In genomic region chr17:62178579-62178978, GRCh38 we compare ENCODE assay signal across 14 cellular contexts.
DNase-seq lines count a peak whose midpoint lies in the region; ATAC-seq, FAIRE-seq and TF ChIP-seq lines count a peak whose summit lies in the region.
"Had no signal": no experiment of that assay in that cellular context is flagged by ENCODE, and none has a peak within 500 bp of the region (broad histone marks: within the 10 kb centered on the region; RNA-seq: fewer than 3 reads in every experiment).

No MANE protein-coding gene starts in this region.

- FAIRE-seq in GM12891 (lab: Jason Lieb, UNC) = no peak
- FAIRE-seq: islet of Langerhans had no signal

- no peak for ATAC-seq in GM19463 (IDR thresholded peaks at IDR 0.05; ENCODE audit: unreplicated experiment)
- ATAC-seq: gastroesophageal sphincter had no signal

- TF ChIP-seq POLR2A in GM12891 (IDR thresholded peaks at IDR 0.05; ENCODE audit: low read depth, low read length) = no peak

- no peak overlapping the region for H3K27ac ChIP-seq in brain microvascular endothelial cell
- H3K27ac ChIP-seq: ascending aorta, gastroesophageal sphincter had no signal

- DNase-seq in DMS53 (lab: John Stamatoyannopoulos, UW) (peak; percentile 48), NCI-H226 (peak; percentile 79), brain microvascular endothelial cell (peak; percentile 3), islet precursor cell (peak; percentile 77), HuH-7.5 (ENCODE audit: low spot score) (no peak), GM12891 (ENCODE audit: insufficient read length, low spot score) (no peak), NCI-H526 (lab: John Stamatoyannopoulos, UW) (no peak)
- DNase-seq: NCI-H82, SHP77, T-helper 9 cell had no signal

- no peaks in the 10 kb centered on the region for H3K36me3 ChIP-seq in brain microvascular endothelial cell (replicated peaks)
- H3K36me3 ChIP-seq: ascending aorta, gastroesophageal sphincter had no signal

- in situ Hi-C loops in brain microvascular endothelial cell (cut with HindIII; ENCODE audit: low pct_ligation_motif_present, low sequenced_read_pairs) = no loop called here

- H3K4me3 ChIP-seq in brain microvascular endothelial cell (ENCODE audit: low read depth, low read length) = no peak overlapping the region
- H3K4me3 ChIP-seq: ascending aorta, gastroesophageal sphincter had no signal

- no peak for TF ChIP-seq CTCF in brain microvascular endothelial cell (IDR thresholded peaks at IDR 0.05; ENCODE audit: low read depth, low read length, missing control alignments)

- H3K27me3 ChIP-seq in brain microvascular endothelial cell (replicated peaks) = no peaks in the 10 kb centered on the region
- H3K27me3 ChIP-seq: ascending aorta, gastroesophageal sphincter had no signal

TF ChIP-seq in GM12891, 5 proteins besides CTCF, POLR2A, EP300 and RAD21:
- TF ChIP-seq SPI1 (IDR thresholded peaks at IDR 0.05; ENCODE audit: low read depth, low read length) (no peak), POLR2AphosphoS5 (IDR thresholded peaks at IDR 0.05; ENCODE audit: low read depth, low read length) (no peak), TAF1 (IDR thresholded peaks at IDR 0.05; ENCODE audit: low read depth, low read length) (no peak), PAX5 (IDR thresholded peaks at IDR 0.05; ENCODE audit: insufficient read depth, low read length, severe bottlenecking) (no peak), POU2F2 (IDR thresholded peaks at IDR 0.05; ENCODE audit: low read depth, low read length) (no peak)

Comparison
In these comparisons a context has a peak if more than half of its experiments do, and no peak if none do; other contexts are left out.
1. DNase-seq: peak in DMS53 (single experiment), NCI-H226 (single experiment), brain microvascular endothelial cell (single experiment) and islet precursor cell (single experiment); none in HuH-7.5 (single experiment), GM12891 (single experiment) and NCI-H526 (0 of 2).